ENCODE assay signal across 1 cellular context in the genomic region with DNA sequence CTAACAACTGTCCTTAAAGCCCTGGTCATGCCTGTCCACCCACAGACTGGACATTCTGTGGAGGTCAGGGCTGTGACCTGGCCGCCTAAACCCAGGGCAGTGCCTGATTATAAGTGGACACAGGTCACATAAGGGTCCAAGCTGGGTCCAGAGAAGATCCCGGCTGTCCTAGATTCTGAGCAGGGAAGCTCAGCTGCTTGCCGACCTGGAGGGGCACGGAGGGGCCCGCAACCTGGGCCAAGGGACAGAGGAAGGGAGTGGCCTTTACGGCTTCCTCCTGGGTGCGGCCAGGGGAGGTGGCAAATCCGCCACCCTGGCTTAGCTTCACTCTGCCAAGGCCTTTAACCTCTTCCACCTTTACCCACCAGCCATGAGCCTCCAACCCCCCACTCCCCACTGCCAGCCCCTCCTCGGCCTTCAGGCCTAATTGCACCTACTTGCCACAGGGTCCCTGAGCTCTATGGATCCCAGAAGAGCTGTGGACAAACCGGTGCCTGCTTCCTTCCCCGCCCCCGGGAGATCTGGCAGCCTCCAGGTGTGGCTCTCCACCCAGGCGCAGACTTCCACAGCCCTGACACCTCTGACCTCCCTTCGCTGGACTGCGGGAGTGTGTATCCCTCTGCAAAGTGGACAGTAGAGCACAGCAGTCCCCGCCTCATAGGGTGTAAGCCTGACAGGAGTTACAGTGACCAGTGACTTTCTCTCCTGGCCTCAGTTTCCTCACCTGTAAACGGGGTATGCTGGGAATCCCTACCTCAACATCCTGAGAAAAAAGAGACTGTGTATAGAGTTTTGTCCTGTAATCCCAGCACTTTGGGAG.
TF ChIP-seq lines count a peak whose summit lies in the region.

No MANE protein-coding gene starts in this region.

TF ChIP-seq in H1, 55 proteins besides CTCF, POLR2A, EP300 and RAD21:
- TF ChIP-seq CBX5 (IDR thresholded peaks at IDR 0.05; ENCODE audit: low read depth, low read length) (no peak), EGR1 (IDR thresholded peaks at IDR 0.05; ENCODE audit: borderline replicate concordance, low read depth, low read length) (no peak), TBP (IDR thresholded peaks at IDR 0.05; ENCODE audit: low read depth, low read length) (no peak), NRF1 (IDR thresholded peaks at IDR 0.05; ENCODE audit: low read depth, low read length) (no peak), BCL11A (IDR thresholded peaks at IDR 0.05; ENCODE audit: low read depth in 2 of 2, low read length in 2 of 2) (no peak), SP2 (IDR thresholded peaks at IDR 0.05; ENCODE audit: low read length) (no peak), BRCA1 (IDR thresholded peaks at IDR 0.05; ENCODE audit: low read depth, low read length) (no peak), SIN3A (conservative IDR thresholded peaks at IDR 0.05 in 1 of 2, IDR thresholded peaks at IDR 0.05 in 1 of 2; ENCODE audit: low read depth in 1 of 2, low read length in 2 of 2) (no peak)
- TF ChIP-seq, protein P1, sequence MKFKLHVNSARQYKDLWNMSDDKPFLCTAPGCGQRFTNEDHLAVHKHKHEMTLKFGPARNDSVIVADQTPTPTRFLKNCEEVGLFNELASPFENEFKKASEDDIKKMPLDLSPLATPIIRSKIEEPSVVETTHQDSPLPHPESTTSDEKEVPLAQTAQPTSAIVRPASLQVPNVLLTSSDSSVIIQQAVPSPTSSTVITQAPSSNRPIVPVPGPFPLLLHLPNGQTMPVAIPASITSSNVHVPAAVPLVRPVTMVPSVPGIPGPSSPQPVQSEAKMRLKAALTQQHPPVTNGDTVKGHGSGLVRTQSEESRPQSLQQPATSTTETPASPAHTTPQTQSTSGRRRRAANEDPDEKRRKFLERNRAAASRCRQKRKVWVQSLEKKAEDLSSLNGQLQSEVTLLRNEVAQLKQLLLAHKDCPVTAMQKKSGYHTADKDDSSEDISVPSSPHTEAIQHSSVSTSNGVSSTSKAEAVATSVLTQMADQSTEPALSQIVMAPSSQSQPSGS (IDR thresholded peaks at IDR 0.05; ENCODE audit: low read length): no peak
- TF ChIP-seq, protein P2, sequence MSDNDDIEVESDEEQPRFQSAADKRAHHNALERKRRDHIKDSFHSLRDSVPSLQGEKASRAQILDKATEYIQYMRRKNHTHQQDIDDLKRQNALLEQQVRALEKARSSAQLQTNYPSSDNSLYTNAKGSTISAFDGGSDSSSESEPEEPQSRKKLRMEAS (IDR thresholded peaks at IDR 0.05): no peak
